21 cellular contexts compared by ENCODE assay signal in genomic region chr10:126563361-126563760, GRCh38.
A peak's percentile ranks its signal among the peaks of the same experiment; 100 is the strongest.
DNase-seq lines count a peak whose midpoint lies in the region; ATAC-seq, FAIRE-seq and TF ChIP-seq lines count a peak whose summit lies in the region.
"Had no signal": no experiment of that assay in that cellular context is flagged by ENCODE, and none has a peak within 500 bp of the region (broad histone marks: within the 10 kb centered on the region; RNA-seq: fewer than 3 reads in every experiment).

No MANE protein-coding gene starts in this region.

- peaks cover 25% of the 10 kb centered on the region for H3K9me3 ChIP-seq in endodermal cell (ENCODE audit: control insufficient read depth, low read length)
- H3K9me3 ChIP-seq in osteoblast (ENCODE audit: low read depth, low read length): no peaks in the 10 kb centered on the region
- H3K9me3 ChIP-seq: A549, Caco-2 had no signal

- H3K4me1 Mint-ChIP-seq in endodermal cell: peaks cover 41% of the 10 kb centered on the region

- no peak overlapping the region for H3K4me2 ChIP-seq in osteoblast (ENCODE audit: insufficient read depth, low read length)
- H3K4me2 ChIP-seq: A549 had no signal

- H3K36me3 Mint-ChIP-seq in endodermal cell (ENCODE audit: low read depth): peaks cover 13% of the 10 kb centered on the region

- H3K27ac ChIP-seq in endodermal cell (ENCODE audit: low read depth, low read length) (no peak overlapping the region), osteoblast (ENCODE audit: low read depth, low read length) (no peak overlapping the region)
- H3K27ac ChIP-seq: 22Rv1, A549, C4-2B had no signal

- H3K4me3 Mint-ChIP-seq in endodermal cell: no peak overlapping the region
- H3K4me3 Mint-ChIP-seq: CD4-positive, alpha-beta T cell; H9 had no signal

- peaks cover 2% of the 10 kb centered on the region for H3K27me3 ChIP-seq in bronchial epithelial cell (ENCODE audit: control insufficient read depth, insufficient read depth, low read length)
- no peaks in the 10 kb centered on the region for H3K27me3 ChIP-seq in endodermal cell (ENCODE audit: control insufficient read depth, insufficient read depth, low read length, poor library complexity, severe bottlenecking)
- H3K27me3 ChIP-seq in osteoblast (ENCODE audit: insufficient read depth, low read length): no peaks in the 10 kb centered on the region

- no peaks in the 10 kb centered on the region for H3K79me2 ChIP-seq in osteoblast (ENCODE audit: insufficient read depth, low read length)

- H3K27me3 Mint-ChIP-seq in endodermal cell (ENCODE audit: insufficient read depth): peaks cover 15% of the 10 kb centered on the region
- H3K27me3 Mint-ChIP-seq: CD4-positive, alpha-beta T cell had no signal

- DNase-seq in ELF-1 (ENCODE audit: low read depth, low spot score): peak; percentile 31
- DNase-seq in bronchial epithelial cell (ENCODE audit: low read depth): no peak
- DNase-seq in endodermal cell: peak; percentile 80
- peak; percentile 58 for DNase-seq in osteoblast (ENCODE audit: insufficient read length, low spot score, missing footprints)
- no peak for DNase-seq in activated T-cell treated with anti-CD3 and anti-CD28 coated beads, Interleukin-2, amount 50 U/mL, for 1 hour
- DNase-seq: AML-193; Caco-2; CD4-positive, alpha-beta T cell; DMS79; GF-D8; H9; IMR-90 had no signal

- H3K4me3 ChIP-seq in bronchial epithelial cell (ENCODE audit: low read depth, low read length): no peak overlapping the region
- no peak overlapping the region for H3K4me3 ChIP-seq in endodermal cell (ENCODE audit: low read length)
- no peak overlapping the region for H3K4me3 ChIP-seq in osteoblast (ENCODE audit: insufficient read depth, low read length)
- H3K4me3 ChIP-seq: A549, GM12878 had no signal

- H2AFZ ChIP-seq in osteoblast (ENCODE audit: low read length): no peak overlapping the region

- FAIRE-seq in bronchial epithelial cell (lab: Jason Lieb, UNC): peak; percentile 28
- FAIRE-seq: A549, D721Med, GM12878, H1 had no signal

- H3K4me1 ChIP-seq in endodermal cell (ENCODE audit: control insufficient read depth, insufficient read depth, low read length): peaks cover 19% of the 10 kb centered on the region
- H3K4me1 ChIP-seq in osteoblast (ENCODE audit: insufficient read depth, low read length): no peaks in the 10 kb centered on the region
- H3K4me1 ChIP-seq: A549, Caco-2 had no signal

- 51 to 56% methylated on average over 3 of the region's 3 CpGs for WGBS in endodermal cell (ENCODE audit: insufficient coverage in 1 of 2, insufficient read length in 1 of 2), 2 experiments

- H3K9ac ChIP-seq in endodermal cell (ENCODE audit: extremely low read depth, low read length, poor library complexity, severe bottlenecking): peak overlapping the region; percentile 50

- H4K20me1 ChIP-seq in osteoblast (ENCODE audit: insufficient read depth, low read length): no peaks in the 10 kb centered on the region

- H3K36me3 ChIP-seq in bronchial epithelial cell (ENCODE audit: control insufficient read depth, insufficient read depth, low read length): no peaks in the 10 kb centered on the region
- no peaks in the 10 kb centered on the region for H3K36me3 ChIP-seq in endodermal cell (ENCODE audit: control insufficient read depth, insufficient read depth, low read length)
- H3K36me3 ChIP-seq in osteoblast (ENCODE audit: insufficient read depth, low read length): no peaks in the 10 kb centered on the region

- peak overlapping the region; percentile 81 for H3K27ac Mint-ChIP-seq in endodermal cell
- H3K27ac Mint-ChIP-seq: CD4-positive, alpha-beta T cell; H9 had no signal

- H3K9me3 Mint-ChIP-seq in endodermal cell: peaks cover 28% of the 10 kb centered on the region
- H3K9me3 Mint-ChIP-seq: CD4-positive, alpha-beta T cell had no signal

- ATAC-seq in GM21576 (IDR thresholded peaks at IDR 0.05; ENCODE audit: unreplicated experiment) (no peak), HG02588 (IDR thresholded peaks at IDR 0.05; ENCODE audit: unreplicated experiment) (no peak), HG02763 (IDR thresholded peaks at IDR 0.05; ENCODE audit: unreplicated experiment) (no peak)
- ATAC-seq: A549, GM12878 had no signal

- TF ChIP-seq CTCF in bronchial epithelial cell (IDR thresholded peaks at IDR 0.05; ENCODE audit: insufficient read depth, low read length, severe bottlenecking): no peak
- TF ChIP-seq CTCF in endodermal cell (conservative IDR thresholded peaks at IDR 0.05): no peak
- no peak for TF ChIP-seq CTCF in osteoblast (IDR thresholded peaks at IDR 0.05; ENCODE audit: extremely low read depth, low read depth, low read length)

Comparison
In these comparisons a context has a peak if more than half of its experiments do, and no peak if none do; other contexts are left out.
1. DNase-seq: peak in ELF-1 (single experiment), endodermal cell (single experiment) and osteoblast (single experiment); none in bronchial epithelial cell (single experiment) and activated T-cell treated with anti-CD3 and anti-CD28 coated beads, Interleukin-2, amount 50 U/mL, for 1 hour (single experiment).